In the genomic region with DNA sequence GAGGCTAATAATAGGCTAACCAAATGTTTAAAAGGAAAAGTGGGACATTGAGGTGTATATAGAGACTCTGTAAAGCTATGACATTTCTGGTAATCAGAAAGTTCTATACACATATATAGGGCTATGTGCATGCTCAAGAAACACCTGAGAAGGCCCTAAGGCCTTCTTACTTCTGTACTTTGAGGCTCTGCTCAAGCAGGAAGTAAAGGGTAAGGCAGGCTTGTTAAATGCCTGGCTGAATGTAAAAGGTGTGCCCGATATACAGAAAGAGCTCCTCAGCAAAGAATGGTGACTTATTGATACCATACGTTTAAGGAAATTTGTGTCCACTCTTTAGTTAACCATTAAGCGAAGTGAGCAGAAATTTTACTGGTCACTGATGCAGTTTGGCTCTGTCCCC, we compare ENCODE assay signal across 21 cellular contexts.
"Had no signal": no experiment of that assay in that cellular context is flagged by ENCODE, and none has a peak within 500 bp of the region (broad histone marks: within the 10 kb centered on the region; RNA-seq: fewer than 3 reads in every experiment).

No MANE protein-coding gene starts in this region.

- ATAC-seq: Panc1, PC-3 had no signal

- H3K9me3 ChIP-seq: MG63, SK-N-SH had no signal

- H3K36me3 ChIP-seq: MG63 had no signal

- DNase-seq: KBM-7; MG63; NCI-H1092 treated with DMSO at 0.1 percent for 48 hours; NCI-H1436; NCI-H187; NCI-H2029; NCI-H2081 treated with DMSO at 0.1 percent for 48 hours; NCI-H2171; NCI-H226; NCI-H446; NCI-H510A; NCI-H524 treated with DMSO at 0.1 percent for 48 hours; NCI-H69; NCI-H774; NK-92 treated with Interleukin-12 subunit alpha and Interleukin-12 subunit beta, amount 100 ng/mL, for 24 hours; PC-3; SHP77; SK-N-SH; SW 1271 had no signal

- H3K9ac ChIP-seq: SK-N-SH had no signal

- H3K4me3 ChIP-seq: MG63 had no signal

- H3K4me2 ChIP-seq: SK-N-SH had no signal

- H3K27ac ChIP-seq: RWPE1 had no signal

- H3K27me3 ChIP-seq: MG63 had no signal
